In genomic region chr5:40386293-40386692, GRCh38 we compare ENCODE assay signal across 8 cellular contexts.
DNase-seq lines count a peak whose midpoint lies in the region; ATAC-seq and TF ChIP-seq lines count a peak whose summit lies in the region.

No MANE protein-coding gene starts in this region.

- H3K4me1 Mint-ChIP-seq in activated naive CD4-positive, alpha-beta T cell treated with anti-CD3 and anti-CD28 coated beads, Interleukin-2, amount 50 U/mL, for 24 hours, result peaks cover 81% of the 10 kb centered on the region

- H3K4me3 ChIP-seq in DND-41 (ENCODE audit: low read depth in 1 of 2, low read length in 2 of 2) (no peak overlapping the region), gastroesophageal sphincter (no peak overlapping the region), colonic mucosa (no peak overlapping the region)

- no peaks in the 10 kb centered on the region for H3K36me3 ChIP-seq in DND-41 (ENCODE audit: insufficient read depth, low read length)
- H3K36me3 ChIP-seq in gastroesophageal sphincter, result no peaks in the 10 kb centered on the region
- no peaks in the 10 kb centered on the region for H3K36me3 ChIP-seq in colonic mucosa

- TF ChIP-seq CTCF in DND-41 (IDR thresholded peaks at IDR 0.05; ENCODE audit: borderline replicate concordance, extremely low read depth, low read length, poor library complexity, severe bottlenecking), result no peak
- no peak for TF ChIP-seq CTCF in gastroesophageal sphincter (IDR thresholded peaks at IDR 0.05)
- no peak for TF ChIP-seq CTCF in colonic mucosa (IDR thresholded peaks at IDR 0.05)

- peaks cover 8% of the 10 kb centered on the region for H3K79me2 ChIP-seq in DND-41 (ENCODE audit: insufficient read depth, low read length)

- intact Hi-C loops in colonic mucosa (cut with DNase I), result no loop called here

- TF ChIP-seq POLR2A in gastroesophageal sphincter (IDR thresholded peaks at IDR 0.05), result no peak

- no peak overlapping the region for H3K4me3 Mint-ChIP-seq in activated naive CD4-positive, alpha-beta T cell treated with anti-CD3 and anti-CD28 coated beads, Interleukin-2, amount 50 U/mL, for 24 hours

- no peaks in the 10 kb centered on the region for H3K27me3 ChIP-seq in DND-41 (ENCODE audit: insufficient read depth, low read length, poor library complexity)
- no peaks in the 10 kb centered on the region for H3K27me3 ChIP-seq in gastroesophageal sphincter
- no peaks in the 10 kb centered on the region for H3K27me3 ChIP-seq in colonic mucosa

- peaks cover 2% of the 10 kb centered on the region for H3K36me3 Mint-ChIP-seq in activated naive CD4-positive, alpha-beta T cell treated with anti-CD3 and anti-CD28 coated beads, Interleukin-2, amount 50 U/mL, for 24 hours

- WGBS in gastroesophageal sphincter (ENCODE audit: low coverage in 1 of 2), 2 donors, result 72 to 87% methylated on average over 3 of the region's 3 CpGs

- no peaks in the 10 kb centered on the region for H3K27me3 Mint-ChIP-seq in activated naive CD4-positive, alpha-beta T cell treated with anti-CD3 and anti-CD28 coated beads, Interleukin-2, amount 50 U/mL, for 24 hours

- no peaks in the 10 kb centered on the region for H3K9me3 Mint-ChIP-seq in activated naive CD4-positive, alpha-beta T cell treated with anti-CD3 and anti-CD28 coated beads, Interleukin-2, amount 50 U/mL, for 24 hours

- H3K4me1 ChIP-seq in DND-41 (ENCODE audit: insufficient read depth, low read length), result peaks cover 86% of the 10 kb centered on the region
- H3K4me1 ChIP-seq in gastroesophageal sphincter, result peaks cover 0 to 12% (median 0%) of the 10 kb centered on the region in 3 donors
- no peaks in the 10 kb centered on the region for H3K4me1 ChIP-seq in colonic mucosa

- H3K9ac ChIP-seq in DND-41 (ENCODE audit: low read depth, low read length) (peak overlapping the region; percentile 32), colonic mucosa (ENCODE audit: low read depth in 2 of 2, low read length in 2 of 2) (no peak overlapping the region)

- DNase-seq in DND-41, result peak; percentile 85
- DNase-seq in colonic mucosa, result no peak
- no peak for DNase-seq in activated CD8-positive, alpha-beta memory T cell treated with anti-CD3 and anti-CD28 coated beads for 24 hours
- DNase-seq in NCI-H1092 (lab: John Stamatoyannopoulos, UW), result no peak

- ATAC-seq in DND-41 (ENCODE audit: insufficient read depth, low read depth) (peak; percentile 90), GM21360 (IDR thresholded peaks at IDR 0.05; ENCODE audit: unreplicated experiment) (peak; percentile 83), HG03520 (IDR thresholded peaks at IDR 0.05; ENCODE audit: unreplicated experiment) (peak; percentile 73), gastroesophageal sphincter (no peak)

- peak overlapping the region; percentile 88 for H3K27ac ChIP-seq in DND-41 (ENCODE audit: low read length)
- H3K27ac ChIP-seq in gastroesophageal sphincter, result no peak overlapping the region
- H3K27ac ChIP-seq in colonic mucosa, result no peak overlapping the region

- no peak for TF ChIP-seq EP300 in gastroesophageal sphincter (IDR thresholded peaks at IDR 0.05)

- no peaks in the 10 kb centered on the region for H4K20me1 ChIP-seq in DND-41 (ENCODE audit: insufficient read depth, low read length)

- peak overlapping the region; percentile 56; the same call in 1 of the 2 replicates for H3K4me2 ChIP-seq in DND-41 (ENCODE audit: insufficient read depth, low read length)

- H2AFZ ChIP-seq in DND-41 (ENCODE audit: low read depth, low read length), result no peak overlapping the region

- H3K27ac Mint-ChIP-seq in activated naive CD4-positive, alpha-beta T cell treated with anti-CD3 and anti-CD28 coated beads, Interleukin-2, amount 50 U/mL, for 24 hours, result peak overlapping the region; percentile 96

- H3K9me3 ChIP-seq in DND-41 (ENCODE audit: insufficient read depth, low read length, severe bottlenecking) (no peaks in the 10 kb centered on the region), gastroesophageal sphincter (no peaks in the 10 kb centered on the region), colonic mucosa (no peaks in the 10 kb centered on the region)
